In the genomic region with DNA sequence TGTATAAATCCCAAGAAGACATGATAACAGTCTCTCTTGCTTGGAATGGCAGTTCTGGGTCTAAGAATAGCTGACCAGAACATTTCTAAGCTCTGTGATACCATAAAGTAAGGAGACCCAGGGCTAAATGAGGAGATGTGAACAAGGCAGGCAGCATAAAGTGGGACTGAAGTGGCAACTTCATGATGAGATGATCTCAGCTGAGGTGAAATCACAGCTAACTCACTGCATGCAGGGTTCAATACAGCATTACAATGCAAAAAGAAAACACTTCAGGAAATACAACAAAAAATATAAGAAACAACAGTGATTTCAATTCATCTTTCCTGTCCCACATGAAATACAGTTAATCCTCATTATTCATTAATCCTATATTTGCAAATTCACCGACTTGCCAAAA, we compare ENCODE assay signal across 16 cellular contexts. TPM values are rescaled to one million over a fixed set of nuclear protein-coding genes. Genes with fewer than 3 reads are reported as not detected.
DNase-seq lines count a peak whose midpoint lies in the region; ATAC-seq, FAIRE-seq and TF ChIP-seq lines count a peak whose summit lies in the region.
"Had no signal": no experiment of that assay in that cellular context is flagged by ENCODE, and none has a peak within 500 bp of the region (broad histone marks: within the 10 kb centered on the region; RNA-seq: fewer than 3 reads in every experiment).

No MANE protein-coding gene starts in this region.

- H2BK5ac ChIP-seq in IMR-90 (ENCODE audit: low read depth, low read length, poor library complexity, severe bottlenecking) = no peak overlapping the region

- peaks cover 7% of the 10 kb centered on the region; the same call in 1 of the 2 replicates for H3K9me3 Mint-ChIP-seq in WTC11
- H3K9me3 Mint-ChIP-seq: IgD-negative memory B cell had no signal

- H3K18ac ChIP-seq in IMR-90 (ENCODE audit: low read depth, low read length) = peak overlapping the region; percentile 60; the same call in 1 of the 2 replicates

- H4K5ac ChIP-seq in IMR-90 (ENCODE audit: low read depth, low read length) = no peak overlapping the region

- H2AK9ac ChIP-seq in IMR-90 (replicated peaks; ENCODE audit: low read depth, low read length, poor library complexity) = no peak overlapping the region

- no peak for FAIRE-seq in keratinocyte (lab: Jason Lieb, UNC)
- no peak for FAIRE-seq in small intestine (lab: Jason Lieb, UNC)

- H2BK15ac ChIP-seq in IMR-90 (ENCODE audit: low read depth, low read length) = no peak overlapping the region

- no peak overlapping the region for H3K27ac Mint-ChIP-seq in WTC11
- H3K27ac Mint-ChIP-seq: IgD-negative memory B cell had no signal

- no peaks in the 10 kb centered on the region for H3K79me1 ChIP-seq in IMR-90 (ENCODE audit: low read depth in 1 of 2, low read length in 2 of 2)

- H2BK20ac ChIP-seq in IMR-90 (ENCODE audit: low read depth, low read length) = no peak overlapping the region

- no peaks in the 10 kb centered on the region for H3K9me1 ChIP-seq in IMR-90 (ENCODE audit: insufficient read depth, low read length)
- H3K9me1 ChIP-seq in keratinocyte (ENCODE audit: control insufficient read depth, extremely low read depth, insufficient read depth, low read length) = no peaks in the 10 kb centered on the region

- intact Hi-C loops in IMR-90 (cut with micrococcal nuclease) = no loop called here

- TF ChIP-seq RAD21 in IMR-90 (IDR thresholded peaks at IDR 0.05; ENCODE audit: low read length) = no peak

- H4K20me1 ChIP-seq in IMR-90 (ENCODE audit: insufficient read depth, low read length) (no peaks in the 10 kb centered on the region), keratinocyte (ENCODE audit: control insufficient read depth, extremely low read depth, insufficient read depth, low read length) (no peaks in the 10 kb centered on the region)

- H3K27ac ChIP-seq in AG04450 (ENCODE audit: low read depth, low read length) (peak overlapping the region; percentile 12), IMR-90 (ENCODE audit: insufficient read depth, low read length) (no peak overlapping the region), keratinocyte (ENCODE audit: control insufficient read depth, insufficient read depth, low read length) (peak overlapping the region; percentile 48), small intestine (ENCODE audit: low read depth in 1 of 2, low read length in 1 of 2) (no peak overlapping the region), coronary artery (no peak overlapping the region)

- H2BK120ac ChIP-seq in IMR-90 (ENCODE audit: low read depth, low read length) = no peak overlapping the region

- DNase-seq in AG04450 (ENCODE audit: low read depth, low spot score) = no peak
- DNase-seq in IMR-90 = no peak
- peak; percentile 29 for DNase-seq in epithelial cell of esophagus (ENCODE audit: low read depth)
- no peak for DNase-seq in keratinocyte (ENCODE audit: low read depth, low spot score)
- no peak for DNase-seq in WTC11 (ENCODE audit: low spot score)
- DNase-seq in small intestine = no peak
- no peak for DNase-seq in iPS-NIHi7 (ENCODE audit: extremely low spot score)
- no peak for DNase-seq in coronary artery (ENCODE audit: low spot score)
- DNase-seq: H7; NCI-H1105 treated with DMSO at 0.1 percent for 48 hours; NCI-H187; NCI-H526 treated with DMSO at 0.1 percent for 48 hours; NK-92 treated with Interleukin-12 subunit alpha and Interleukin-12 subunit beta, amount 100 ng/mL, for 24 hours; OCI-M1 had no signal

- no peak for TF ChIP-seq CTCF in AG04450 (IDR thresholded peaks at IDR 0.05; ENCODE audit: low read depth, low read length)
- TF ChIP-seq CTCF in IMR-90 (conservative IDR thresholded peaks at IDR 0.05; ENCODE audit: low read depth, low read length) = no peak
- TF ChIP-seq CTCF in epithelial cell of esophagus (IDR thresholded peaks at IDR 0.05; ENCODE audit: insufficient read depth, low read depth, low read length, missing control alignments) = no peak
- TF ChIP-seq CTCF in keratinocyte (optimal IDR thresholded peaks at IDR 0.05 in 1 of 3, IDR thresholded peaks at IDR 0.05 in 1 of 3, conservative IDR thresholded peaks at IDR 0.05 in 1 of 3; ENCODE audit: extremely low read depth in 1 of 3, insufficient read depth in 2 of 3, low read length in 3 of 3) = no peak
- TF ChIP-seq CTCF in WTC11 (IDR thresholded peaks at IDR 0.05) = no peak
- no peak for TF ChIP-seq CTCF in coronary artery (IDR thresholded peaks at IDR 0.05)

- H3K4ac ChIP-seq in IMR-90 (ENCODE audit: low read depth, low read length) = no peak overlapping the region

- peaks cover 1% of the 10 kb centered on the region; the same call in 1 of the 2 replicates for H3K36me3 ChIP-seq in IMR-90 (ENCODE audit: control insufficient read depth, insufficient read depth, low read length)
- peaks cover 0 to 3% of the 10 kb centered on the region in 2 experiments for H3K36me3 ChIP-seq in keratinocyte (ENCODE audit: control insufficient read depth in 2 of 2, extremely low read depth in 1 of 2, insufficient read depth in 2 of 2, low read length in 2 of 2)
- peaks cover 0 to 2% of the 10 kb centered on the region in 2 donors for H3K36me3 ChIP-seq in small intestine (ENCODE audit: control insufficient read depth in 2 of 2, insufficient read depth in 2 of 2, low read length in 2 of 2)

- CTCF ChIA-PET in AG04450 (lab: Charles Lee) = interaction anchor here (0.8 to 1.6 kb wide), 2 partner anchors 265 to 554 kb away, joined by 3 to 5 read pairs; no protein-coding TSS in a partner anchor
- CTCF ChIA-PET in IMR-90 (lab: Yijun Ruan, JAX) = interaction anchor here (1.1 kb wide), 2 partner anchors 10 to 554 kb away, joined by 3 read pairs; no protein-coding TSS in a partner anchor
- CTCF ChIA-PET in WTC11 (lab: Charles Lee) = interaction anchor here (1.1 kb wide), 1 partner anchor 56 kb away, joined by 3 read pairs; no protein-coding TSS in a partner anchor

- H3K27me3 ChIP-seq in AG04450 (ENCODE audit: control insufficient read depth, insufficient read depth, low read length) = no peaks in the 10 kb centered on the region
- H3K27me3 ChIP-seq in IMR-90 (ENCODE audit: control insufficient read depth, insufficient read depth, low read length) = no peaks in the 10 kb centered on the region
- no peaks in the 10 kb centered on the region for H3K27me3 ChIP-seq in keratinocyte (ENCODE audit: control insufficient read depth, extremely low read depth, insufficient read depth, low read length)
- H3K27me3 ChIP-seq in small intestine (ENCODE audit: control insufficient read depth in 2 of 2, insufficient read depth in 2 of 2, low read length in 2 of 2) = no peaks in the 10 kb centered on the region

- H3K56ac ChIP-seq in IMR-90 (ENCODE audit: extremely low read depth, insufficient read depth, low read length) = no peak overlapping the region

- H3K9ac ChIP-seq in IMR-90 (ENCODE audit: low read depth, low read length) (no peak overlapping the region), keratinocyte (ENCODE audit: control insufficient read depth, extremely low read depth, insufficient read depth, low read length) (no peak overlapping the region)

- H3K23ac ChIP-seq in IMR-90 (ENCODE audit: low read depth, low read length) = peak overlapping the region; percentile 13; the same call in 1 of the 2 replicates

- H2AK5ac ChIP-seq in IMR-90 (ENCODE audit: low read depth, low read length) = no peak overlapping the region

- BruUV-seq in IMR-90 (replicated peaks; lab: Mats Ljungman, UMichigan) = no TSS peak

- no peak overlapping the region for H3K4me3 Mint-ChIP-seq in WTC11
- H3K4me3 Mint-ChIP-seq: IgD-negative memory B cell had no signal

- no CpG with 5 or more reads among the region's 1 CpG for WGBS in IMR-90 (ENCODE audit: extremely low coverage in 2 of 2, insufficient read length in 1 of 2), 2 experiments
- 79 to 96% (median 88%) methylated on average over 1 of the region's 1 CpG for WGBS in small intestine, 3 donors

- POLR2A ChIA-PET in AG04450 (lab: Yijun Ruan, JAX) (no interaction called here), IMR-90 (lab: Charles Lee; ENCODE audit: unreplicated experiment) (no interaction called here), WTC11 (lab: Charles Lee) (no interaction called here)

- H3K14ac ChIP-seq in IMR-90 (replicated peaks; ENCODE audit: low read depth, low read length) = no peak overlapping the region

- no peak for TF ChIP-seq POLR2A in IMR-90 (IDR thresholded peaks at IDR 0.05; ENCODE audit: low read depth, low read length)

- in situ Hi-C loops in IMR-90 (cut with MboI; ENCODE audit: low sequenced_read_pairs) = no loop called here

- dilution Hi-C loops in IMR-90 (cut with HindIII; ENCODE audit: low sequenced_read_pairs, unreplicated experiment) (no loop called here), keratinocyte (cut with MboI; ENCODE audit: extremely low pct_ligation_motif_present, low sequenced_read_pairs) (no loop called here)

- no peaks in the 10 kb centered on the region for H3K27me3 Mint-ChIP-seq in WTC11 (ENCODE audit: low read depth)
- H3K27me3 Mint-ChIP-seq: IgD-negative memory B cell had no signal

- H3K4me3 ChIP-seq in AG04450 (ENCODE audit: low read depth, low read length) (no peak overlapping the region), IMR-90 (ENCODE audit: insufficient read depth, low read depth, low read length) (no peak overlapping the region), epithelial cell of esophagus (ENCODE audit: low read length) (no peak overlapping the region), keratinocyte (ENCODE audit: control insufficient read depth in 2 of 3, extremely low read depth in 1 of 3, insufficient read depth in 2 of 3, low read depth in 1 of 3, low read length in 3 of 3) (no peak overlapping the region), small intestine (ENCODE audit: low read depth in 1 of 2, low read length in 2 of 2) (no peak overlapping the region), coronary artery (no peak overlapping the region)

- H2AFZ ChIP-seq in IMR-90 (replicated peaks; ENCODE audit: low read length, poor library complexity) (no peak overlapping the region), keratinocyte (ENCODE audit: control insufficient read depth, low read length) (no peak overlapping the region)

- H3K4me1 Mint-ChIP-seq in WTC11 = no peaks in the 10 kb centered on the region
- H3K4me1 Mint-ChIP-seq: IgD-negative memory B cell had no signal

- peaks cover 28% of the 10 kb centered on the region for H3K36me3 Mint-ChIP-seq in WTC11

- ATAC-seq in IMR-90 (ENCODE audit: low read depth) (peak; percentile 21; the same call in 1 of the 2 replicates), WTC11 (no peak)

- no peak overlapping the region for H4K8ac ChIP-seq in IMR-90 (ENCODE audit: low read depth in 2 of 2, low read length in 2 of 2)

- H3K79me2 ChIP-seq in keratinocyte (ENCODE audit: control insufficient read depth, insufficient read depth, low read length) = no peaks in the 10 kb centered on the region

- no peaks in the 10 kb centered on the region for H3K9me3 ChIP-seq in AG04450 (ENCODE audit: control insufficient read depth, insufficient read depth, low read length)
- no peaks in the 10 kb centered on the region for H3K9me3 ChIP-seq in IMR-90 (ENCODE audit: control insufficient read depth, insufficient read depth, low read length)
- H3K9me3 ChIP-seq in keratinocyte (ENCODE audit: control insufficient read depth, low read depth, low read length) = no peaks in the 10 kb centered on the region
- no peaks in the 10 kb centered on the region for H3K9me3 ChIP-seq in small intestine (ENCODE audit: control insufficient read depth, low read depth)

- H3K4me1 ChIP-seq in IMR-90 (ENCODE audit: control insufficient read depth, insufficient read depth, low read length) = peaks cover 2% of the 10 kb centered on the region; the same call in 1 of the 2 replicates
- peaks cover 12% of the 10 kb centered on the region for H3K4me1 ChIP-seq in keratinocyte (ENCODE audit: control insufficient read depth, extremely low read depth, insufficient read depth, low read length)
- H3K4me1 ChIP-seq in small intestine (ENCODE audit: control insufficient read depth in 2 of 2, insufficient read depth in 1 of 2, low read depth in 1 of 2, low read length in 1 of 2) = no peaks in the 10 kb centered on the region

- H4K91ac ChIP-seq in IMR-90 (ENCODE audit: insufficient read depth, low read depth, low read length) = no peak overlapping the region

- no peak overlapping the region; the same call in 1 of the 2 replicates for H3K4me2 ChIP-seq in IMR-90 (ENCODE audit: low read depth, low read length)
- H3K4me2 ChIP-seq in keratinocyte (ENCODE audit: control insufficient read depth, extremely low read depth, insufficient read depth, low read depth, low read length) = no peak overlapping the region

RNA-seq across cellular contexts. Expression of a gene that starts 44.6 kb away (rescaled TPM):
- polyA plus RNA-seq in AG04450 (2011; rRNA removed) (8.1 and 10.3 TPM in 2 replicates), IMR-90 (2012; rRNA removed) (7.6 and 9.0 TPM in 2 replicates), keratinocyte (6.9 to 12.4 TPM (median 7.0 TPM) in 3 replicates), small intestine (1 to 10 TPM; 1.1 to 4.8 (median 2.9) TPM)
- 5.7 and 7.5 TPM in 2 replicates for polyA minus RNA-seq in AG04450 (2011; rRNA and poly(A)+ RNA removed)
- total RNA-seq in IMR-90 (2012; rRNA removed) (15.6 and 22.2 TPM in 2 replicates), WTC11 (2021) (34.3 to 38.2 TPM (median 37.8 TPM) in 3 replicates)
- 0.40 and 0.92 TPM in 2 replicates for polyA plus RNA-seq in IMR-90 (2012; cell fraction: cytosol; rRNA removed)
- polyA plus RNA-seq in IMR-90 (2012; cell fraction: nucleus; rRNA removed; ENCODE audit: low replicate concordance) = 2.5 and 23.8 TPM in 2 replicates
- 7.5 TPM for polyA plus RNA-seq in keratinocyte (2011; ENCODE audit: low read depth)
- 4.3 and 9.6 TPM in 2 replicates for polyA plus RNA-seq in keratinocyte (2011; cell fraction: cytosol; rRNA removed)
- polyA plus RNA-seq in keratinocyte (2011; cell fraction: nucleus; rRNA removed) = 11.8 and 14.6 TPM in 2 replicates
- polyA plus RNA-seq in keratinocyte (2012; ENCODE audit: low replicate concordance) = 6.3 and 9.9 TPM in 2 replicates
- polyA minus RNA-seq in keratinocyte = 2.0 to 12.9 TPM (median 4.6 TPM) in 3 replicates
- 9.0 TPM for polyA minus RNA-seq in keratinocyte (2011; cell fraction: cytosol; rRNA and poly(A)+ RNA removed)
- 8.1 and 18.7 TPM in 2 replicates for polyA minus RNA-seq in keratinocyte (2011; cell fraction: nucleus; rRNA and poly(A)+ RNA removed)

RNA-seq across cellular contexts. Expression of a gene that starts 44.8 kb away (rescaled TPM):
- polyA plus RNA-seq in AG04450 (2011; rRNA removed) (12.4 and 16.0 TPM in 2 replicates), IMR-90 (2012; rRNA removed) (6.5 and 7.2 TPM in 2 replicates), keratinocyte (7.9 to 17.1 TPM (median 15.0 TPM) in 3 replicates), small intestine (10 to 100 TPM; 14.2 to 33.8 (median 23.3) TPM)
- polyA minus RNA-seq in AG04450 (2011; rRNA and poly(A)+ RNA removed) = 5.9 and 8.3 TPM in 2 replicates
- total RNA-seq in IMR-90 (2012; rRNA removed) (10.4 and 15.8 TPM in 2 replicates), WTC11 (2021) (9.5 to 9.9 TPM (median 9.6 TPM) in 3 replicates)
- polyA plus RNA-seq in IMR-90 (2012; cell fraction: cytosol; rRNA removed) = 1.1 TPM in 2 replicates
- polyA plus RNA-seq in IMR-90 (2012; cell fraction: nucleus; rRNA removed; ENCODE audit: low replicate concordance) = 2.7 and 20.9 TPM in 2 replicates
- polyA plus RNA-seq in keratinocyte (2011; ENCODE audit: low read depth) = 57.7 TPM
- 4.7 and 10.5 TPM in 2 replicates for polyA plus RNA-seq in keratinocyte (2011; cell fraction: cytosol; rRNA removed)
- 18.3 and 25.2 TPM in 2 replicates for polyA plus RNA-seq in keratinocyte (2011; cell fraction: nucleus; rRNA removed)
- polyA plus RNA-seq in keratinocyte (2012; ENCODE audit: low replicate concordance) = 7.6 and 15.6 TPM in 2 replicates
- 1.2 to 7.2 TPM (median 4.1 TPM) in 3 replicates for polyA minus RNA-seq in keratinocyte
- polyA minus RNA-seq in keratinocyte (2011; cell fraction: cytosol; rRNA and poly(A)+ RNA removed) = 5.2 TPM
- 3.3 and 4.7 TPM in 2 replicates for polyA minus RNA-seq in keratinocyte (2011; cell fraction: nucleus; rRNA and poly(A)+ RNA removed)

RNA-seq across cellular contexts. Expression of a gene that starts 47.8 kb away (rescaled TPM):
- polyA plus RNA-seq in AG04450 (2011; rRNA removed) (0.02 and 0.04 TPM in 2 replicates), IMR-90 (2012; rRNA removed) (0.03 and 0.07 TPM in 2 replicates), keratinocyte (0.04 TPM in 2 of 3 replicates, not detected in the other), small intestine (under 1 TPM in 1 of 3 donors, not detected in 2; 0.13 TPM)
- 0.13 TPM in 1 of 2 replicates, not detected in the other for polyA minus RNA-seq in AG04450 (2011; rRNA and poly(A)+ RNA removed)
- total RNA-seq in IMR-90 (2012; rRNA removed) (under 0.01 TPM in 2 replicates), WTC11 (2021) (0.23 to 0.48 TPM (median 0.42 TPM) in 3 replicates)
- 0.02 and 0.05 TPM in 2 replicates for polyA plus RNA-seq in IMR-90 (2012; cell fraction: cytosol; rRNA removed)
- 0.10 TPM in 2 replicates for polyA plus RNA-seq in IMR-90 (2012; cell fraction: nucleus; rRNA removed; ENCODE audit: low replicate concordance)
- polyA plus RNA-seq in keratinocyte (2011; ENCODE audit: low read depth) = 0.07 TPM
- polyA plus RNA-seq in keratinocyte (2011; cell fraction: cytosol; rRNA removed) = not detected in 2 replicates
- 0.23 TPM in 2 replicates for polyA plus RNA-seq in keratinocyte (2011; cell fraction: nucleus; rRNA removed)
- polyA plus RNA-seq in keratinocyte (2012; ENCODE audit: low replicate concordance) = 0.10 TPM in 1 of 2 replicates, not detected in the other
- 0.22 TPM in 1 of 3 replicates, not detected in the others for polyA minus RNA-seq in keratinocyte
- polyA minus RNA-seq in keratinocyte (2011; cell fraction: cytosol; rRNA and poly(A)+ RNA removed) = not detected
- 0.11 and 0.31 TPM in 2 replicates for polyA minus RNA-seq in keratinocyte (2011; cell fraction: nucleus; rRNA and poly(A)+ RNA removed)
- total RNA-seq: LHCN-M2 had no signal

Comparison
In these comparisons a context has a peak if more than half of its experiments do, and no peak if none do; other contexts are left out.
1. H3K27ac ChIP-seq: peak in AG04450 (single experiment) and keratinocyte (single experiment); none in IMR-90 (single experiment), small intestine (0 of 2) and coronary artery (0 of 2).